Comparison of ENCODE assay signal across 20 cellular contexts in genomic region chr20:15187612-15188011, GRCh38.
DNase-seq lines count a peak whose midpoint lies in the region; ATAC-seq, FAIRE-seq and TF ChIP-seq lines count a peak whose summit lies in the region.
"Had no signal": no experiment of that assay in that cellular context is flagged by ENCODE, and none has a peak within 500 bp of the region (broad histone marks: within the 10 kb centered on the region; RNA-seq: fewer than 3 reads in every experiment).

No MANE protein-coding gene starts in this region.

- intact Hi-C loops in HepG2 (cut with micrococcal nuclease; ENCODE audit: unreplicated experiment): no loop called here
- intact Hi-C loops in right lobe of liver (cut with DNase I): no loop called here

- ATAC-seq in HepG2 (no peak), right lobe of liver (no peak), HG03097 (IDR thresholded peaks at IDR 0.05; ENCODE audit: low FRiP score, unreplicated experiment) (no peak), HG03457 (IDR thresholded peaks at IDR 0.05; ENCODE audit: unreplicated experiment) (no peak)
- ATAC-seq: CD8-positive, alpha-beta T cell had no signal

- FAIRE-seq in HepG2 (lab: Jason Lieb, UNC) (no peak), islet of Langerhans (lab: Jason Lieb, UNC) (peak; percentile 5)
- FAIRE-seq: D721Med, G401.6, GM12891, GM19239 had no signal

- H3K4me2 ChIP-seq in HepG2 (ENCODE audit: low read depth, low read length): no peak overlapping the region
- H3K4me2 ChIP-seq: BLaER1 had no signal

- H3K36me3 ChIP-seq in HepG2 (replicated peaks in 1 of 2; ENCODE audit: control insufficient read depth in 1 of 2, insufficient read depth in 2 of 2, low read length in 2 of 2) (no peaks in the 10 kb centered on the region), right lobe of liver (no peaks in the 10 kb centered on the region)
- H3K36me3 ChIP-seq: BE2C, BLaER1 had no signal

- H3K79me2 ChIP-seq in HepG2 (ENCODE audit: insufficient read depth, low read length): no peaks in the 10 kb centered on the region

- POLR2A ChIA-PET in HepG2 (lab: Yijun Ruan, JAX): no interaction called here

- H3K27me3 ChIP-seq in HepG2 (ENCODE audit: control insufficient read depth in 1 of 2, insufficient read depth in 2 of 2, low read length in 2 of 2) (no peaks in the 10 kb centered on the region), right lobe of liver (no peaks in the 10 kb centered on the region)
- H3K27me3 ChIP-seq: BE2C, BLaER1 had no signal

- no peak overlapping the region for H3K27ac ChIP-seq in HepG2 (ENCODE audit: extremely low read length, insufficient read depth, low read length)
- H3K27ac ChIP-seq in right lobe of liver: no peak overlapping the region
- H3K27ac ChIP-seq: 22Rv1, BLaER1 had no signal

- TF ChIP-seq EP300 in HepG2 (IDR thresholded peaks at IDR 0.05; ENCODE audit: low read depth in 2 of 2, low read length in 2 of 2) (no peak), HepG2 (CRISPR knock-in tag; IDR thresholded peaks at IDR 0.05; ENCODE audit: borderline replicate concordance) (no peak)

- TF ChIP-seq CTCF in HepG2 (CRISPR knock-in tag; IDR thresholded peaks at IDR 0.05) (no peak), right lobe of liver (IDR thresholded peaks at IDR 0.05) (no peak)

- H3K4me1 ChIP-seq in HepG2 (ENCODE audit: insufficient read depth, low read length) (peaks cover 16% of the 10 kb centered on the region), right lobe of liver (no peaks in the 10 kb centered on the region)
- H3K4me1 ChIP-seq: Caco-2 had no signal

- no peaks in the 10 kb centered on the region for H4K20me1 ChIP-seq in HepG2 (ENCODE audit: insufficient read depth, low read length)
- H4K20me1 ChIP-seq: BLaER1 had no signal

- 0% methylated on average over 1 of the region's 1 CpG for WGBS in HepG2 (ENCODE audit: low lambda C conversion rate)
- 70% methylated on average over 1 of the region's 1 CpG for WGBS in right lobe of liver (ENCODE audit: insufficient coverage, low coverage, low lambda C conversion rate, missing lambda C conversion rate)

- CTCF ChIA-PET in HepG2 (lab: Yijun Ruan, JAX; ENCODE audit: low intra/inter-chr PET ratio, low total read pairs): no interaction called here

- H3K9me3 ChIP-seq in HepG2 (ENCODE audit: low read length) (no peaks in the 10 kb centered on the region), right lobe of liver (no peaks in the 10 kb centered on the region)
- H3K9me3 ChIP-seq: BE2C, BLaER1, Caco-2 had no signal

- BruUV-seq in HepG2 (replicated peaks; lab: Mats Ljungman, UMichigan): no TSS peak

- TF ChIP-seq POLR2A in HepG2 (IDR thresholded peaks at IDR 0.05; ENCODE audit: insufficient read depth in 1 of 2, low read depth in 2 of 2, low read length in 2 of 2) (no peak), right lobe of liver (IDR thresholded peaks at IDR 0.05) (no peak)

- in situ Hi-C loops in HepG2 (cut with HindIII; ENCODE audit: extremely low pct_ligation_motif_present, low pct_unique_long_range_greater_than_20kb): no loop called here

- H3K4me3 ChIP-seq in HepG2 (replicated peaks in 1 of 3; ENCODE audit: insufficient read depth in 1 of 3, low read depth in 2 of 3, low read length in 3 of 3): no peak overlapping the region
- H3K4me3 ChIP-seq in right lobe of liver: no peak overlapping the region
- H3K4me3 ChIP-seq: BLaER1 had no signal

- DNase-seq in HepG2 (ENCODE audit: low spot score) (no peak), right lobe of liver (no peak)
- DNase-seq: ACHN; BE2C; C1 segment of cervical spinal cord; Caco-2; Calu3; CD4-positive, CD25-positive, alpha-beta regulatory T cell; CD8-positive, alpha-beta T cell; DMS79 treated with DMSO at 0.1 percent for 48 hours; GF-D8 had no signal

- no peak for TF ChIP-seq RAD21 in HepG2 (CRISPR knock-in tag; IDR thresholded peaks at IDR 0.05)

- no peak overlapping the region for H3K9ac ChIP-seq in HepG2 (ENCODE audit: insufficient read depth, low read depth, low read length)
- H3K9ac ChIP-seq: BLaER1 had no signal

- no peak overlapping the region for H2AFZ ChIP-seq in HepG2 (ENCODE audit: low read length)

TF ChIP-seq in HepG2, 621 proteins besides CTCF, POLR2A, EP300 and RAD21:
- TF ChIP-seq TMF1 (CRISPR knock-in tag; IDR thresholded peaks at IDR 0.05; ENCODE audit: low read depth) (no peak), MAFF (IDR thresholded peaks at IDR 0.05; ENCODE audit: low read depth, low read length) (peak; percentile 84), MAFK (conservative IDR thresholded peaks at IDR 0.05 in 1 of 2, IDR thresholded peaks at IDR 0.05 in 1 of 2; ENCODE audit: low read length in 2 of 2) (peak; percentile 72 to 88), REPIN1 (CRISPR knock-in tag; IDR thresholded peaks at IDR 0.05; ENCODE audit: borderline replicate concordance, low read depth) (no peak), ETV5 (CRISPR knock-in tag; IDR thresholded peaks at IDR 0.05; ENCODE audit: borderline replicate concordance) (no peak), MEIS1 (CRISPR knock-in tag; IDR thresholded peaks at IDR 0.05; ENCODE audit: borderline replicate concordance) (no peak), HNRNPL (IDR thresholded peaks at IDR 0.05; ENCODE audit: low read depth, low read length) (no peak)
